10 cellular contexts compared by ENCODE assay signal in genomic region chr4:163755013-163755412, GRCh38.
DNase-seq lines count a peak whose midpoint lies in the region; ATAC-seq and TF ChIP-seq lines count a peak whose summit lies in the region.
"Had no signal": no experiment of that assay in that cellular context is flagged by ENCODE, and none has a peak within 500 bp of the region (broad histone marks: within the 10 kb centered on the region; RNA-seq: fewer than 3 reads in every experiment).

No MANE protein-coding gene starts in this region.

- H3K36me3 ChIP-seq in OCI-LY1 (ENCODE audit: insufficient read depth, low read length): no peaks in the 10 kb centered on the region
- H3K36me3 ChIP-seq in body of pancreas (replicated peaks in 1 of 2; ENCODE audit: insufficient read depth in 1 of 2, low read depth in 2 of 2): no peaks in the 10 kb centered on the region
- H3K36me3 ChIP-seq: BLaER1 had no signal

- H3F3A ChIP-seq in OCI-LY1 (ENCODE audit: insufficient read depth, low read length): no peaks in the 10 kb centered on the region

- H3K27me3 ChIP-seq in OCI-LY1 (ENCODE audit: insufficient read depth, low read length) (no peaks in the 10 kb centered on the region), body of pancreas (no peaks in the 10 kb centered on the region)
- H3K27me3 ChIP-seq: BLaER1 had no signal

- CTCF ChIA-PET in activated CD4-positive, alpha-beta T cell treated with anti-CD3 and anti-CD28 coated beads for 36 hours (lab: Charles Lee): interaction anchor here (0.5 to 2.4 kb wide), 3 partner anchors 10 to 205 kb away, joined by 4 to 10 read pairs (median 4); no protein-coding TSS in a partner anchor

- no peaks in the 10 kb centered on the region for H3K9me2 ChIP-seq in OCI-LY1 (ENCODE audit: low read depth, low read length)

- WGBS in body of pancreas, 2 donors: 20 to 37% methylated on average over 3 of the region's 3 CpGs

- H3K27me3 Mint-ChIP-seq in activated CD4-positive, alpha-beta T cell treated with anti-CD3 and anti-CD28 coated beads for 36 hours: peaks cover under 1% of the 10 kb centered on the region

- H3K27ac ChIP-seq in OCI-LY1 (ENCODE audit: low read depth, low read length, poor library complexity, severe bottlenecking) (no peak overlapping the region), body of pancreas (no peak overlapping the region)
- H3K27ac ChIP-seq: BLaER1, parathyroid adenoma had no signal

- DNase-seq in activated CD4-positive, alpha-beta T cell treated with anti-CD3 and anti-CD28 coated beads for 36 hours: no peak
- no peak for DNase-seq in activated CD4-positive, alpha-beta T cell treated with anti-CD3 and anti-CD28 coated beads for 48 hours
- DNase-seq in kidney tubule cell (ENCODE audit: low spot score): peak; percentile 31
- DNase-seq in effector CD4-positive, alpha-beta T cell: no peak
- DNase-seq in DMS114 treated with DMSO at 0.1 percent for 48 hours (lab: John Stamatoyannopoulos, UW; ENCODE audit: unreplicated experiment): no peak
- no peak for DNase-seq in body of pancreas

- no peaks in the 10 kb centered on the region for H4K20me1 ChIP-seq in OCI-LY1 (ENCODE audit: insufficient read depth, low read length)
- H4K20me1 ChIP-seq: BLaER1 had no signal

- no peaks in the 10 kb centered on the region for H3K9me3 Mint-ChIP-seq in activated CD4-positive, alpha-beta T cell treated with anti-CD3 and anti-CD28 coated beads for 36 hours (ENCODE audit: low read depth)

- H3K4me1 ChIP-seq in OCI-LY1 (ENCODE audit: insufficient read depth, low read length, severe bottlenecking): peaks cover 6% of the 10 kb centered on the region
- no peaks in the 10 kb centered on the region for H3K4me1 ChIP-seq in body of pancreas
- H3K4me1 ChIP-seq: BLaER1, parathyroid adenoma had no signal

- H3K4me2 ChIP-seq in OCI-LY1 (ENCODE audit: low read length): 0 out of 2 replicates have a peak overlapping the region, but pooled peaks have one; percentile 28
- H3K4me2 ChIP-seq: BLaER1 had no signal

- peak; percentile 42 for ATAC-seq in activated CD4-positive, alpha-beta T cell treated with anti-CD3 and anti-CD28 coated beads for 36 hours
- peak; percentile 67 for ATAC-seq in HG02938 (IDR thresholded peaks at IDR 0.05; ENCODE audit: unreplicated experiment)
- no peak for ATAC-seq in body of pancreas

- H3K9ac ChIP-seq in OCI-LY1 (ENCODE audit: low read length): no peak overlapping the region
- H3K9ac ChIP-seq: BLaER1, parathyroid adenoma had no signal

- no peak overlapping the region for H2AFZ ChIP-seq in OCI-LY1 (ENCODE audit: low read length)
- H2AFZ ChIP-seq: parathyroid adenoma had no signal

- H3K4me3 ChIP-seq in OCI-LY1 (ENCODE audit: low read depth, low read length, poor library complexity, severe bottlenecking) (no peak overlapping the region), body of pancreas (no peak overlapping the region)
- H3K4me3 ChIP-seq: BLaER1 had no signal

- POLR2A ChIA-PET in activated CD4-positive, alpha-beta T cell treated with anti-CD3 and anti-CD28 coated beads for 36 hours (lab: Charles Lee): no interaction called here

- no peaks in the 10 kb centered on the region for H3K79me2 ChIP-seq in OCI-LY1 (ENCODE audit: insufficient read depth, low read length)
- H3K79me2 ChIP-seq: parathyroid adenoma had no signal

- intact Hi-C loops in activated CD4-positive, alpha-beta T cell treated with anti-CD3 and anti-CD28 coated beads for 36 hours (cut with DNase I, micrococcal nuclease): loop anchor here (1.0 to 10.0 kb wide), 6 partner anchors 200 to 980 kb away; no protein-coding TSS in a partner anchor
- intact Hi-C loops in body of pancreas (cut with DNase I): no loop called here

- H3K4me1 Mint-ChIP-seq in activated CD4-positive, alpha-beta T cell treated with anti-CD3 and anti-CD28 coated beads for 36 hours: peaks cover 2% of the 10 kb centered on the region

- no peaks in the 10 kb centered on the region for H3K9me3 ChIP-seq in OCI-LY1 (ENCODE audit: low read length)
- H3K9me3 ChIP-seq in body of pancreas: no peaks in the 10 kb centered on the region
- H3K9me3 ChIP-seq: BLaER1 had no signal

- TF ChIP-seq POLR2A in body of pancreas (IDR thresholded peaks at IDR 0.05): no peak

- no peak overlapping the region for H3K27ac Mint-ChIP-seq in activated CD4-positive, alpha-beta T cell treated with anti-CD3 and anti-CD28 coated beads for 36 hours

- TF ChIP-seq CTCF in OCI-LY1 (IDR thresholded peaks at IDR 0.05; ENCODE audit: low read length): peak; percentile 71
- peak in 1 of 7 experiments; percentile 19 for TF ChIP-seq CTCF in body of pancreas (IDR thresholded peaks at IDR 0.05)

- H3K36me3 Mint-ChIP-seq in activated CD4-positive, alpha-beta T cell treated with anti-CD3 and anti-CD28 coated beads for 36 hours (ENCODE audit: low read depth): no peaks in the 10 kb centered on the region

- H3K4me3 Mint-ChIP-seq in activated CD4-positive, alpha-beta T cell treated with anti-CD3 and anti-CD28 coated beads for 36 hours: no peak overlapping the region
